ENCODE assay signal across 8 cellular contexts in genomic region chr15:78298983-78299301, GRCh38. TPM values are rescaled to one million over a fixed set of nuclear protein-coding genes. Genes with fewer than 3 reads are reported as not detected.
DNase-seq lines count a peak whose midpoint lies in the region; ATAC-seq and TF ChIP-seq lines count a peak whose summit lies in the region.

No MANE protein-coding gene starts in this region.

- H3K4me3 ChIP-seq in H7 (ENCODE audit: insufficient read depth, low read depth, low read length), result peak overlapping the region; percentile 91
- H3K4me3 ChIP-seq in mucosa of descending colon, result peak overlapping the region; percentile 52

- DNase-seq in ELR (ENCODE audit: low read depth) (peak; percentile 41), H7 (no peak), NCI-H69 (lab: John Stamatoyannopoulos, UW) (peak; percentile 28), dermis blood vessel endothelial cell (peak; percentile 47), mucosa of descending colon (no peak), NCI-H526 (lab: John Stamatoyannopoulos, UW) (no peak)
- no peak for DNase-seq in activated CD8-positive, alpha-beta memory T cell treated with anti-CD3 and anti-CD28 coated beads, Interleukin-2, amount 50 U/mL, for 48 hours

- ATAC-seq in mucosa of descending colon, result peak; percentile 51
- ATAC-seq in HG03469 (IDR thresholded peaks at IDR 0.05; ENCODE audit: unreplicated experiment), result no peak

- TF ChIP-seq CTCF in mucosa of descending colon (IDR thresholded peaks at IDR 0.05), result no peak

- no peaks in the 10 kb centered on the region for H3K9me3 ChIP-seq in mucosa of descending colon

- no peaks in the 10 kb centered on the region for H3K36me3 ChIP-seq in H7 (replicated peaks; ENCODE audit: control insufficient read depth, insufficient read depth, low read length)
- H3K36me3 ChIP-seq in mucosa of descending colon (ENCODE audit: low read depth), result no peaks in the 10 kb centered on the region

- intact Hi-C loops in mucosa of descending colon (cut with DNase I, micrococcal nuclease), result no loop called here

- H3K4me1 ChIP-seq in mucosa of descending colon (ENCODE audit: low read depth), result peaks cover 10% of the 10 kb centered on the region

- no peaks in the 10 kb centered on the region for H3K27me3 ChIP-seq in H7 (ENCODE audit: control insufficient read depth, insufficient read depth, low read length)

RNA-seq across cellular contexts. Expression of gene SKIC8, which starts 0.5 kb away (rescaled TPM):
- total RNA-seq in H7 (2014; rRNA removed; shearing (Covaris generic)), result 64.0 and 87.1 TPM in 2 replicates
- total RNA-seq in dermis blood vessel endothelial cell (64.1 and 76.2 TPM in 2 replicates), mucosa of descending colon (10 to 100 TPM; 35.4 to 41.7 (median 37.6) TPM)

RNA-seq across cellular contexts. Expression of gene DNAJA4, which starts 34.6 kb away (rescaled TPM):
- total RNA-seq in H7 (2014; rRNA removed; shearing (Covaris generic)), result 0.03 and 0.11 TPM in 2 replicates
- 3.9 and 5.6 TPM in 2 replicates for total RNA-seq in dermis blood vessel endothelial cell
- 10 to 100 TPM; 33.8 to 52.8 (median 43.5) TPM for total RNA-seq in mucosa of descending colon

RNA-seq across cellular contexts. Expression of gene CRABP1, which starts 41.2 kb away (rescaled TPM):
- total RNA-seq in H7 (2014; rRNA removed; shearing (Covaris generic)), result 744 and 864 TPM in 2 replicates
- total RNA-seq in dermis blood vessel endothelial cell, result not detected in 2 replicates
- 1 to 10 TPM in 2 of 3 donors, under 1 TPM in 1; 0.67 to 6.2 (median 2.4) TPM for total RNA-seq in mucosa of descending colon

Comparison
In these comparisons a context has a peak if more than half of its experiments do, and no peak if none do; other contexts are left out.
1. DNase-seq: peak in ELR (single experiment), NCI-H69 (single experiment) and dermis blood vessel endothelial cell (single experiment); none in H7 (single experiment), mucosa of descending colon (0 of 3), NCI-H526 (0 of 2) and activated CD8-positive, alpha-beta memory T cell treated with anti-CD3 and anti-CD28 coated beads, Interleukin-2, amount 50 U/mL, for 48 hours (single experiment).
2. RNA of gene CRABP1, which starts 41.2 kb away (total RNA-seq): 744 to 864 TPM in H7; 0.67 to 6.2 TPM in mucosa of descending colon and not detected in dermis blood vessel endothelial cell; every median in the first group is over 100 times any median in the second.